In the genomic region with DNA sequence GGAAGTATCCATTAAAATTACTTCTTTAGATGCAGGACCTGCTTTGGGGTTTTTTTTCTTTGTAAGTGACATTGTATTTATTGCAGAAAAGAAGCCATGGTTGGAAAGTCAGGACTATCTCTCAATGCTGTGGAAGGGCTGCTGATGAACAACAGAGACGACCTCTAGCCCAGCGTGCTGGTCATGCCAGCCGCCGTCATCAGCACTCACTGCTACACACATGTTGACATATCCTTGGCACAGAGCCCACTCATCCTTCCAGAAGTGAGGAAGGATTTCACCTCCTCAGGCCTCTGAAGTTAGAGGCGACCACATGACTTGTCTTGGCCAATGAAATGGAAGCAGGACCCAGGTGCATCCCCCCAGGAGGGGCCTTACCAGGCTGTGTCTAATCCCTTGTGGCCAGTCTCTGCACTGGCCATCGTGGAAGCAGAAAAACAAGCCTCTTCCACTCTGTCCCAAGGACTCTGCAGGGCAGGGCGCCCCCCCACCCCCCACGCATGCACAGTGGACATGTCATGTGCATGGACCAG, we compare ENCODE assay signal across 30 cellular contexts.
"Had no signal": no experiment of that assay in that cellular context is flagged by ENCODE, and none has a peak within 500 bp of the region (broad histone marks: within the 10 kb centered on the region; RNA-seq: fewer than 3 reads in every experiment).

No MANE protein-coding gene starts in this region.

- H3K27ac ChIP-seq: foreskin keratinocyte, heart right ventricle, left lung, neutrophil, ovary, skin epidermis, testis, uterus had no signal

- H3K4me1 ChIP-seq: foreskin keratinocyte, heart right ventricle, left lung, testis, uterus had no signal

- H3K36me3 Mint-ChIP-seq: natural killer cell treated with Interleukin-12 subunit alpha and Interleukin-12 subunit beta and Interleukin-15 and Interleukin-18, amount 100 ng/mL, for 72 hours had no signal

- ATAC-seq: activated CD8-positive, alpha-beta T cell treated with anti-CD3 and anti-CD28 coated beads for 36 hours; activated T-cell treated with anti-CD3 and anti-CD28 coated beads, Interleukin-2, amount 50 U/mL, for 4 hours; activated T-helper 17 cell treated with anti-CD3 and anti-CD28 coated beads, Interleukin-2, amount 50 U/mL, for 72 hours; esophagus mucosa; foreskin keratinocyte; left lung; mucosa of descending colon; natural killer cell treated with Interleukin-12 subunit alpha and Interleukin-12 subunit beta and Interleukin-15 and Interleukin-18, amount 100 ng/mL, for 72 hours; sciatic nerve; stimulated activated naive CD8-positive, alpha-beta T cell treated with anti-CD3 and anti-CD28 coated beads, Interleukin-15, Interleukin-2, amounts not matched to agents 100 U/mL and 50 U/mL, for 24 hours; T-helper 17 cell had no signal

- H3K27me3 Mint-ChIP-seq: activated B cell treated with CpG ODN at 0.5 μM for 24 hours; activated CD8-positive, alpha-beta T cell treated with anti-CD3 and anti-CD28 coated beads for 36 hours; activated T-helper 17 cell treated with anti-CD3 and anti-CD28 coated beads, Interleukin-2, amount 50 U/mL, for 72 hours; central memory CD8-positive, alpha-beta T cell; natural killer cell treated with Interleukin-12 subunit alpha and Interleukin-12 subunit beta and Interleukin-15 and Interleukin-18, amount 100 ng/mL, for 72 hours; T-helper 17 cell had no signal

- H3K27me3 ChIP-seq: neutrophil, ovary, testis, uterus had no signal

- H3K9me3 ChIP-seq: heart right ventricle, mucosa of descending colon, neutrophil, ovary, testis, uterus had no signal

- DNase-seq: activated B cell treated with CpG ODN at 0.5 μM for 24 hours; activated CD4-positive, alpha-beta T cell treated with anti-CD3 and anti-CD28 coated beads, Interleukin-2, amount 50 U/mL, for 1 hour; activated CD8-positive, alpha-beta T cell treated with anti-CD3 and anti-CD28 coated beads for 36 hours; activated gamma-delta T cell treated with Interleukin-2 at 50 U/mL for 16 hours; activated naive CD4-positive, alpha-beta T cell treated with anti-CD3 and anti-CD28 coated beads, Interleukin-2, amount 50 U/mL, for 16 hours; activated T-cell treated with anti-CD3 and anti-CD28 coated beads, Interleukin-2, amount 50 U/mL, for 4 hours; endodermal cell; foreskin keratinocyte; heart right ventricle; kidney glomerular epithelial cell; mucosa of descending colon; ovary; stimulated activated CD4-positive, alpha-beta T cell treated with anti-CD3 and anti-CD28 coated beads, Interleukin-12 subunit alpha, Interleukin-12 subunit beta, amount 100 ng/mL, for 4 hours; stimulated activated CD4-positive, alpha-beta T cell treated with anti-CD3 and anti-CD28 coated beads, Interleukin-4, amount 100 ng/mL, for 1 hour; stimulated activated naive CD8-positive, alpha-beta T cell treated with anti-CD3 and anti-CD28 coated beads, Interleukin-15, Interleukin-2, amounts not matched to agents 100 U/mL and 50 U/mL, for 24 hours; T-helper 17 cell; T1000; testis; trophoblast cell; uterus had no signal

- H3K4me1 Mint-ChIP-seq: activated B cell treated with CpG ODN at 0.5 μM for 24 hours; activated T-helper 17 cell treated with anti-CD3 and anti-CD28 coated beads, Interleukin-2, amount 50 U/mL, for 72 hours had no signal

- H3K27ac Mint-ChIP-seq: activated B cell treated with CpG ODN at 0.5 μM for 24 hours; activated CD8-positive, alpha-beta T cell treated with anti-CD3 and anti-CD28 coated beads for 36 hours; activated T-helper 17 cell treated with anti-CD3 and anti-CD28 coated beads, Interleukin-2, amount 50 U/mL, for 72 hours; dendritic cell treated with granulocyte-macrophage colony-stimulating factor and Interleukin-4, amounts not matched to agents 40 ng/mL and 50 ng/mL, for 4 days; endodermal cell; natural killer cell treated with Interleukin-12 subunit alpha and Interleukin-12 subunit beta and Interleukin-15 and Interleukin-18, amount 100 ng/mL, for 72 hours; progenitor cell of endocrine pancreas; T-helper 17 cell had no signal

- H3K36me3 ChIP-seq: heart right ventricle, left lung, neutrophil, ovary, uterus had no signal

- H3K4me3 Mint-ChIP-seq: activated B cell treated with CpG ODN at 0.5 μM for 24 hours; activated CD8-positive, alpha-beta T cell treated with anti-CD3 and anti-CD28 coated beads for 36 hours; activated T-cell treated with anti-CD3 and anti-CD28 coated beads, Interleukin-2, amount 50 U/mL, for 4 hours; activated T-helper 17 cell treated with anti-CD3 and anti-CD28 coated beads, Interleukin-2, amount 50 U/mL, for 72 hours; central memory CD8-positive, alpha-beta T cell; dendritic cell treated with granulocyte-macrophage colony-stimulating factor and Interleukin-4, amounts not matched to agents 40 ng/mL and 50 ng/mL, for 4 days; endodermal cell; natural killer cell treated with Interleukin-12 subunit alpha and Interleukin-12 subunit beta and Interleukin-15 and Interleukin-18, amount 100 ng/mL, for 72 hours; T-helper 17 cell had no signal

- H3K9me3 Mint-ChIP-seq: activated B cell treated with CpG ODN at 0.5 μM for 24 hours; activated CD8-positive, alpha-beta T cell treated with anti-CD3 and anti-CD28 coated beads for 36 hours; activated T-cell treated with anti-CD3 and anti-CD28 coated beads, Interleukin-2, amount 50 U/mL, for 4 hours; activated T-helper 17 cell treated with anti-CD3 and anti-CD28 coated beads, Interleukin-2, amount 50 U/mL, for 72 hours; central memory CD8-positive, alpha-beta T cell; dendritic cell treated with granulocyte-macrophage colony-stimulating factor and Interleukin-4, amounts not matched to agents 40 ng/mL and 50 ng/mL, for 4 days; endodermal cell; natural killer cell treated with Interleukin-12 subunit alpha and Interleukin-12 subunit beta and Interleukin-15 and Interleukin-18, amount 100 ng/mL, for 72 hours had no signal

- H3K4me3 ChIP-seq: heart right ventricle, left lung, mucosa of descending colon, ovary, skin epidermis, testis, uterus had no signal
